12 cellular contexts compared by ENCODE assay signal in genomic region chr5:1510631-1511030, GRCh38. TPM values are rescaled to one million over a fixed set of nuclear protein-coding genes. Genes with fewer than 3 reads are reported as not detected.
DNase-seq lines count a peak whose midpoint lies in the region; ATAC-seq, FAIRE-seq and TF ChIP-seq lines count a peak whose summit lies in the region.
"Had no signal": no experiment of that assay in that cellular context is flagged by ENCODE, and none has a peak within 500 bp of the region (broad histone marks: within the 10 kb centered on the region; RNA-seq: fewer than 3 reads in every experiment).

No MANE protein-coding gene starts in this region.

- FAIRE-seq in HepG2 (lab: Jason Lieb, UNC) = no peak
- FAIRE-seq: endothelial cell of umbilical vein had no signal

- TF ChIP-seq POLR2A in adrenal gland (IDR thresholded peaks at IDR 0.05) = no peak
- TF ChIP-seq POLR2A in HepG2 (IDR thresholded peaks at IDR 0.05; ENCODE audit: insufficient read depth in 1 of 2, low read depth in 2 of 2, low read length in 2 of 2) = 0 out of 4 replicates have a peak, but pooled peaks of 1 of the 2 experiments have one; percentile 35
- no peak for TF ChIP-seq POLR2A in testis (IDR thresholded peaks at IDR 0.05)

- in situ Hi-C loops in HepG2 (cut with HindIII; ENCODE audit: extremely low pct_ligation_motif_present, low pct_unique_long_range_greater_than_20kb) = loop anchor here (25.0 kb wide), 1 partner anchor 127 kb away; no protein-coding TSS in a partner anchor

- DNase-seq in activated CD8-positive, alpha-beta memory T cell treated with anti-CD3 and anti-CD28 coated beads for 24 hours = peak; percentile 47
- no peak for DNase-seq in activated CD8-positive, alpha-beta memory T cell treated with anti-CD3 and anti-CD28 coated beads, Interleukin-2, amount 50 U/mL, for 48 hours
- DNase-seq in adrenal gland (peak in 5 of 7 donors; percentile 0 to 47 (median 7)), HepG2 (ENCODE audit: low spot score) (no peak), testis (peak; percentile 15), COLO829 (ENCODE audit: low spot score) (no peak), NAMALWA (ENCODE audit: low spot score) (no peak)

- no peak overlapping the region for H3K27ac ChIP-seq in adrenal gland
- no peak overlapping the region for H3K27ac ChIP-seq in HepG2 (ENCODE audit: extremely low read length, insufficient read depth, low read length)
- no peak overlapping the region for H3K27ac ChIP-seq in testis
- H3K27ac ChIP-seq: 22Rv1, breast epithelium, skin epidermis had no signal

- no peak overlapping the region for H3K9ac ChIP-seq in HepG2 (ENCODE audit: insufficient read depth, low read depth, low read length)

- H3K4me1 ChIP-seq in adrenal gland (replicated peaks in 1 of 2) (no peaks in the 10 kb centered on the region), HepG2 (ENCODE audit: insufficient read depth, low read length) (peaks cover 34% of the 10 kb centered on the region), testis (peaks cover 8% of the 10 kb centered on the region)
- H3K4me1 ChIP-seq: breast epithelium had no signal

- no TSS peak for BruUV-seq in HepG2 (replicated peaks; lab: Mats Ljungman, UMichigan)

- POLR2A ChIA-PET in HepG2 (lab: Yijun Ruan, JAX) = no interaction called here

- intact Hi-C loops in adrenal gland (cut with DNase I) = no loop called here
- intact Hi-C loops in HepG2 (cut with micrococcal nuclease; ENCODE audit: unreplicated experiment) = no loop called here
- intact Hi-C loops in testis (cut with DNase I; ENCODE audit: low total_unique reads) = no loop called here

- no peak overlapping the region for H3K4me2 ChIP-seq in HepG2 (ENCODE audit: low read depth, low read length)

- no peak overlapping the region for H3K4me3 ChIP-seq in adrenal gland
- H3K4me3 ChIP-seq in HepG2 (replicated peaks in 1 of 3; ENCODE audit: insufficient read depth in 1 of 3, low read depth in 2 of 3, low read length in 3 of 3) = no peak overlapping the region
- H3K4me3 ChIP-seq in testis = no peak overlapping the region
- H3K4me3 ChIP-seq: breast epithelium, skin epidermis had no signal

- H3K36me3 ChIP-seq in adrenal gland (replicated peaks in 1 of 2) = no peaks in the 10 kb centered on the region
- H3K36me3 ChIP-seq in HepG2 (replicated peaks in 1 of 2; ENCODE audit: control insufficient read depth in 1 of 2, insufficient read depth in 2 of 2, low read length in 2 of 2) = peaks cover 23 to 52% of the 10 kb centered on the region in 2 experiments
- H3K36me3 ChIP-seq in testis (ENCODE audit: low read depth, missing control alignments) = no peaks in the 10 kb centered on the region

- TF ChIP-seq EP300 in HepG2 (IDR thresholded peaks at IDR 0.05; ENCODE audit: low read depth in 2 of 2, low read length in 2 of 2) (no peak), HepG2 (CRISPR knock-in tag; IDR thresholded peaks at IDR 0.05; ENCODE audit: borderline replicate concordance) (no peak)

- no peaks in the 10 kb centered on the region for H3K9me3 ChIP-seq in adrenal gland (replicated peaks in 1 of 3)
- no peaks in the 10 kb centered on the region for H3K9me3 ChIP-seq in HepG2 (ENCODE audit: low read length)
- no peaks in the 10 kb centered on the region for H3K9me3 ChIP-seq in testis
- H3K9me3 ChIP-seq: breast epithelium had no signal

- H3K27me3 ChIP-seq in adrenal gland (no peaks in the 10 kb centered on the region), HepG2 (ENCODE audit: control insufficient read depth in 1 of 2, insufficient read depth in 2 of 2, low read length in 2 of 2) (no peaks in the 10 kb centered on the region), testis (no peaks in the 10 kb centered on the region)
- H3K27me3 ChIP-seq: breast epithelium had no signal

- WGBS in adrenal gland, 4 donors = 93 to 100% (median 97%) methylated on average over 1 to 11 of the region's 11 CpGs
- 100% methylated on average over 2 of the region's 11 CpGs for WGBS in HepG2 (ENCODE audit: low lambda C conversion rate)
- 88 to 93% methylated on average over 3 to 9 of the region's 11 CpGs for WGBS in testis, 2 donors

- CTCF ChIA-PET in HepG2 (lab: Yijun Ruan, JAX; ENCODE audit: low intra/inter-chr PET ratio, low total read pairs) = no interaction called here

- H3K79me2 ChIP-seq in HepG2 (ENCODE audit: insufficient read depth, low read length) = peaks cover 92% of the 10 kb centered on the region

- peaks cover 80% of the 10 kb centered on the region for H4K20me1 ChIP-seq in HepG2 (ENCODE audit: insufficient read depth, low read length)

- ATAC-seq in HepG2 (no peak), HG03469 (IDR thresholded peaks at IDR 0.05; ENCODE audit: unreplicated experiment) (no peak)

- TF ChIP-seq CTCF in adrenal gland (IDR thresholded peaks at IDR 0.05) (no peak), HepG2 (CRISPR knock-in tag; IDR thresholded peaks at IDR 0.05) (no peak), testis (IDR thresholded peaks at IDR 0.05) (no peak)

- no peak for TF ChIP-seq RAD21 in HepG2 (CRISPR knock-in tag; IDR thresholded peaks at IDR 0.05)

- H2AFZ ChIP-seq in HepG2 (ENCODE audit: low read length) = no peak overlapping the region

TF ChIP-seq in HepG2, 621 proteins besides CTCF, POLR2A, EP300 and RAD21:
- TF ChIP-seq AKAP8 (CRISPR knock-in tag; IDR thresholded peaks at IDR 0.05) = 0 out of 2 replicates have a peak, but pooled peaks have one; percentile 19
- TF ChIP-seq MAFK (conservative IDR thresholded peaks at IDR 0.05 in 1 of 2, IDR thresholded peaks at IDR 0.05 in 1 of 2; ENCODE audit: low read length in 2 of 2) = no peak
- peak; percentile 11; the same call in 1 of the 2 replicates for TF ChIP-seq ZNF687 (CRISPR knock-in tag; IDR thresholded peaks at IDR 0.05)

RNA-seq across cellular contexts. Expression of gene LPCAT1, which starts 13.1 kb away (rescaled TPM):
- total RNA-seq in adrenal gland (10 to 100 TPM; 33.9 to 59.1 (median 43.4) TPM), HepG2 (2016; rRNA removed; fragmentation: Illumina TruSeq; extraction: Trizol) (16.0 and 29.8 TPM in 2 replicates), testis (10 to 100 TPM; 21.1 to 27.1 TPM)
- polyA plus RNA-seq in adrenal gland (10 to 100 TPM; 23.2 to 45.3 (median 42.8) TPM), HepG2 (2011; rRNA removed) (90.6 and 115 TPM in 2 replicates), testis (ENCODE audit: insufficient read depth, low read depth, low replicate concordance) (23.9 TPM)
- 5.1 and 9.2 TPM in 2 replicates for total RNA-seq in HepG2 (2016; cell fraction: cytosol; rRNA removed; fragmentation: Illumina TruSeq; extraction: Trizol; ENCODE audit: low read depth)
- 14.3 and 34.5 TPM in 2 replicates for total RNA-seq in HepG2 (2016; cell fraction: insoluble cytoplasmic fraction; rRNA removed; fragmentation: Illumina TruSeq; extraction: Trizol)
- 14.8 and 16.4 TPM in 2 replicates for total RNA-seq in HepG2 (2016; cell fraction: membrane; rRNA removed; fragmentation: Illumina TruSeq; extraction: Trizol)
- 37.9 and 47.2 TPM in 2 replicates for total RNA-seq in HepG2 (2016; cell fraction: nucleus; rRNA removed; fragmentation: Illumina TruSeq; extraction: Trizol)
- polyA plus RNA-seq in HepG2 (2011; cell fraction: cytosol; rRNA removed) = 65.4 and 69.9 TPM in 2 replicates
- 330 and 361 TPM in 2 replicates for polyA plus RNA-seq in HepG2 (2011; cell fraction: nucleus; rRNA removed)
- 104 and 122 TPM in 2 replicates for polyA plus RNA-seq in HepG2 (2012)
- polyA plus RNA-seq in HepG2 (2016; cell fraction: cytosol; fragmentation: Illumina TruSeq; extraction: Trizol; ENCODE audit: low read depth) = 3.8 and 4.2 TPM in 2 replicates
- polyA plus RNA-seq in HepG2 (2016; cell fraction: insoluble cytoplasmic fraction; fragmentation: Illumina TruSeq; extraction: Trizol; ENCODE audit: low read depth) = 18.3 and 19.5 TPM in 2 replicates
- 9.2 and 10.4 TPM in 2 replicates for polyA plus RNA-seq in HepG2 (2016; cell fraction: membrane; fragmentation: Illumina TruSeq; extraction: Trizol; ENCODE audit: low read depth)
- polyA plus RNA-seq in HepG2 (2016; cell fraction: nucleus; fragmentation: Illumina TruSeq; extraction: Trizol; ENCODE audit: insufficient read depth, low read depth) = 89.7 and 92.4 TPM in 2 replicates
- 56.1 and 65.1 TPM in 2 replicates for polyA minus RNA-seq in HepG2 (2011; rRNA and poly(A)+ RNA removed; ENCODE audit: low replicate concordance)
- polyA minus RNA-seq in HepG2 (2011; cell fraction: cytosol; rRNA and poly(A)+ RNA removed) = 44.6 and 51.7 TPM in 2 replicates
- polyA minus RNA-seq in HepG2 (2011; cell fraction: nucleus; rRNA and poly(A)+ RNA removed) = 90.3 and 92.4 TPM in 2 replicates

Comparison
In these comparisons a context has a peak if more than half of its experiments do, and no peak if none do; other contexts are left out.
1. DNase-seq: peak in activated CD8-positive, alpha-beta memory T cell treated with anti-CD3 and anti-CD28 coated beads for 24 hours (single experiment), adrenal gland (5 of 7) and testis (single experiment); none in activated CD8-positive, alpha-beta memory T cell treated with anti-CD3 and anti-CD28 coated beads, Interleukin-2, amount 50 U/mL, for 48 hours (single experiment), HepG2 (single experiment), COLO829 (single experiment) and NAMALWA (single experiment).